ENCODE assay signal across 1 cellular context in the genomic region with DNA sequence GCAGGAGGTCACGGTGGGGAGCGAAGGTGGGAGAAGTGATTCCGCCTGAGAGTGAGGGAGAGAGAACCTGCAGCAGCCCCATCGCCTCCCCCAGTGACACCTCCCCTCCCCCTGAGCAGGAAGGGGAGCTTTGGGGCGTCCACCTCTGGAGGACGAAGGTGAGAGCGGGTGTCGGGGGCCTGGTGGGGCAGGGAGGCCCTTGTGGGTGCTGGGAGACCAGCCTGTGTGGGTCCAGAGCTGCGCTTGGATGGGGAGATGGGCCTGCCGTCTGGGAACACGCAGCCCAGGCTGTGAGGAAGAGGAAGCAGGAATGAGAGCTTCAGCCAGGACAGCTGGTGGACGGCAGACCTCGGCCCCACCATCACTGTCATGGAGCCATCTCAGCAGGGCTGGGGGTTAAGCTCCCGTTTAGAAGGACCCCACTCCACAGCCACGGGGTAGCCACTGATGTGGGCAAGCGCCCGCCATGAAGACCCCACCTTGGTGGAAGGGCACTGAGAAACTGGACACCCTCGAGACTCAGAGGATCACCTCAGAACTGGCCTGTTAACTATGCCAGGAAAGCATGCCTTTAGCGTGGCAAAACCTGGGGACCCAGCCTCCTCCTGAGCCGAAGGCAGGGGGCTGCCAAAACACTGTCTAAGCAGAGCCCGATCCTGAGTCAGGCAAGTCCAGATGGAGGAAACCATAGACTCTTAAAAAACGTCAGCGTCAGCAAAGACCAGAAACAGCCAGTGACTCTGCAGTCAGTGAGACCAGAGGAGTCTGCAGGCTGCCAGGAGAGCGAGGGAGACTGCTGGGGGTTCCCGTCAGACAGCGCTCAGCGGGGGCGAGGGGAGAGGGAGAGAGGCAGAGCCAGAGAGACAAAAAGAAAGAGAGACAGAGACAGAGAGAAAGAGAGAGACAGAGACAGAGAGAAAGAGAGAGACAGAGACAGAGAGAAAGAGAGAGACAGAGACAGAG.
A peak's percentile ranks its signal among the peaks of the same experiment; 100 is the strongest.
TF ChIP-seq lines count a peak whose summit lies in the region.

No MANE protein-coding gene starts in this region.

TF ChIP-seq in HepG2, 621 proteins besides CTCF, POLR2A, EP300 and RAD21 (continues in another document):
- no peak for TF ChIP-seq ZNF761 (CRISPR knock-in tag; conservative IDR thresholded peaks at IDR 0.05)
- TF ChIP-seq SOX6 (IDR thresholded peaks at IDR 0.05) = no peak
- TF ChIP-seq SOX6 (CRISPR knock-in tag; IDR thresholded peaks at IDR 0.05) = peak; percentile 37; the same call in 1 of the 2 replicates
- no peak for TF ChIP-seq RELA (CRISPR knock-in tag; IDR thresholded peaks at IDR 0.05)
- TF ChIP-seq MAF1 (CRISPR knock-in tag; IDR thresholded peaks at IDR 0.05; ENCODE audit: borderline replicate concordance) = no peak
- TF ChIP-seq EZH2 (conservative IDR thresholded peaks at IDR 0.05; ENCODE audit: low read depth, low read length) = no peak
- no peak for TF ChIP-seq ZNF282 (IDR thresholded peaks at IDR 0.05; ENCODE audit: partially characterized antibody)
- no peak for TF ChIP-seq MTA3 (CRISPR knock-in tag; IDR thresholded peaks at IDR 0.05)
- TF ChIP-seq MEIS2 (CRISPR knock-in tag; IDR thresholded peaks at IDR 0.05) = no peak
- no peak for TF ChIP-seq ZNF382 (CRISPR knock-in tag; IDR thresholded peaks at IDR 0.05; ENCODE audit: borderline replicate concordance)
- no peak for TF ChIP-seq ZNF605 (CRISPR knock-in tag; IDR thresholded peaks at IDR 0.05)
- TF ChIP-seq TARDBP (CRISPR knock-in tag; IDR thresholded peaks at IDR 0.05) = no peak
- no peak for TF ChIP-seq XBP1 (CRISPR knock-in tag; IDR thresholded peaks at IDR 0.05)
- no peak for TF ChIP-seq SUZ12 (IDR thresholded peaks at IDR 0.05; ENCODE audit: low read depth, low read length)
- 0 out of 2 replicates have a peak, but pooled peaks have one; percentile 43 for TF ChIP-seq SNAPC4 (CRISPR knock-in tag; IDR thresholded peaks at IDR 0.05)
- no peak for TF ChIP-seq ZNF558 (CRISPR knock-in tag; IDR thresholded peaks at IDR 0.05; ENCODE audit: borderline replicate concordance)
- peak; percentile 49; the same call in 1 of the 2 replicates for TF ChIP-seq ZNF776 (CRISPR knock-in tag; IDR thresholded peaks at IDR 0.05)
- no peak for TF ChIP-seq TAF1 (CRISPR knock-in tag; IDR thresholded peaks at IDR 0.05)
- no peak for TF ChIP-seq ZNF44 (CRISPR knock-in tag; IDR thresholded peaks at IDR 0.05)
- TF ChIP-seq, protein P1, sequence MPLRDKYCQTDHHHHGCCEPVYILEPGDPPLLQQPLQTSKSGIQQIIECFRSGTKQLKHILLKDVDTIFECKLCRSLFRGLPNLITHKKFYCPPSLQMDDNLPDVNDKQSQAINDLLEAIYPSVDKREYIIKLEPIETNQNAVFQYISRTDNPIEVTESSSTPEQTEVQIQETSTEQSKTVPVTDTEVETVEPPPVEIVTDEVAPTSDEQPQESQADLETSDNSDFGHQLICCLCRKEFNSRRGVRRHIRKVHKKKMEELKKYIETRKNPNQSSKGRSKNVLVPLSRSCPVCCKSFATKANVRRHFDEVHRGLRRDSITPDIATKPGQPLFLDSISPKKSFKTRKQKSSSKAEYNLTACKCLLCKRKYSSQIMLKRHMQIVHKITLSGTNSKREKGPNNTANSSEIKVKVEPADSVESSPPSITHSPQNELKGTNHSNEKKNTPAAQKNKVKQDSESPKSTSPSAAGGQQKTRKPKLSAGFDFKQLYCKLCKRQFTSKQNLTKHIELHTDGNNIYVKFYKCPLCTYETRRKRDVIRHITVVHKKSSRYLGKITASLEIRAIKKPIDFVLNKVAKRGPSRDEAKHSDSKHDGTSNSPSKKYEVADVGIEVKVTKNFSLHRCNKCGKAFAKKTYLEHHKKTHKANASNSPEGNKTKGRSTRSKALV (CRISPR knock-in tag; IDR thresholded peaks at IDR 0.05) = no peak
- TF ChIP-seq MIXL1 (CRISPR knock-in tag; IDR thresholded peaks at IDR 0.05) = no peak
- no peak for TF ChIP-seq CC2D1A (CRISPR knock-in tag; IDR thresholded peaks at IDR 0.05)
- no peak for TF ChIP-seq ZNF326 (CRISPR knock-in tag; IDR thresholded peaks at IDR 0.05; ENCODE audit: borderline replicate concordance)
- TF ChIP-seq ZNF543 (CRISPR knock-in tag; IDR thresholded peaks at IDR 0.05) = no peak
- TF ChIP-seq TBX3 (IDR thresholded peaks at IDR 0.05; ENCODE audit: borderline replicate concordance) = no peak
- TF ChIP-seq ZNF253 (CRISPR knock-in tag; IDR thresholded peaks at IDR 0.05; ENCODE audit: borderline replicate concordance) = no peak
- no peak for TF ChIP-seq ZNF30 (CRISPR knock-in tag; IDR thresholded peaks at IDR 0.05)
- TF ChIP-seq, protein P2, sequence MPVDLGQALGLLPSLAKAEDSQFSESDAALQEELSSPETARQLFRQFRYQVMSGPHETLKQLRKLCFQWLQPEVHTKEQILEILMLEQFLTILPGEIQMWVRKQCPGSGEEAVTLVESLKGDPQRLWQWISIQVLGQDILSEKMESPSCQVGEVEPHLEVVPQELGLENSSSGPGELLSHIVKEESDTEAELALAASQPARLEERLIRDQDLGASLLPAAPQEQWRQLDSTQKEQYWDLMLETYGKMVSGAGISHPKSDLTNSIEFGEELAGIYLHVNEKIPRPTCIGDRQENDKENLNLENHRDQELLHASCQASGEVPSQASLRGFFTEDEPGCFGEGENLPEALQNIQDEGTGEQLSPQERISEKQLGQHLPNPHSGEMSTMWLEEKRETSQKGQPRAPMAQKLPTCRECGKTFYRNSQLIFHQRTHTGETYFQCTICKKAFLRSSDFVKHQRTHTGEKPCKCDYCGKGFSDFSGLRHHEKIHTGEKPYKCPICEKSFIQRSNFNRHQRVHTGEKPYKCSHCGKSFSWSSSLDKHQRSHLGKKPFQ (CRISPR knock-in tag; IDR thresholded peaks at IDR 0.05; ENCODE audit: insufficient replicate concordance) = no peak
- TF ChIP-seq, protein P3, sequence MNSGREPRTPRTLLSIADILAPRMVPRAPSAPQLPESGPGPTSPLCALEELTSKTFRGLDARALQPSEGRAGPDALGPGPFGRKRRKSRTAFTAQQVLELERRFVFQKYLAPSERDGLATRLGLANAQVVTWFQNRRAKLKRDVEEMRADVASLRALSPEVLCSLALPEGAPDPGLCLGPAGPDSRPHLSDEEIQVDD (CRISPR knock-in tag; IDR thresholded peaks at IDR 0.05; ENCODE audit: borderline replicate concordance) = no peak
- TF ChIP-seq REXO4 (CRISPR knock-in tag; IDR thresholded peaks at IDR 0.05; ENCODE audit: borderline replicate concordance) = no peak
- TF ChIP-seq, protein P4, sequence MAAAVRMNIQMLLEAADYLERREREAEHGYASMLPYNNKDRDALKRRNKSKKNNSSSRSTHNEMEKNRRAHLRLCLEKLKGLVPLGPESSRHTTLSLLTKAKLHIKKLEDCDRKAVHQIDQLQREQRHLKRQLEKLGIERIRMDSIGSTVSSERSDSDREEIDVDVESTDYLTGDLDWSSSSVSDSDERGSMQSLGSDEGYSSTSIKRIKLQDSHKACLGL (CRISPR knock-in tag; IDR thresholded peaks at IDR 0.05) = peak; percentile 63; the same call in 1 of the 2 replicates
- TF ChIP-seq, protein P5, sequence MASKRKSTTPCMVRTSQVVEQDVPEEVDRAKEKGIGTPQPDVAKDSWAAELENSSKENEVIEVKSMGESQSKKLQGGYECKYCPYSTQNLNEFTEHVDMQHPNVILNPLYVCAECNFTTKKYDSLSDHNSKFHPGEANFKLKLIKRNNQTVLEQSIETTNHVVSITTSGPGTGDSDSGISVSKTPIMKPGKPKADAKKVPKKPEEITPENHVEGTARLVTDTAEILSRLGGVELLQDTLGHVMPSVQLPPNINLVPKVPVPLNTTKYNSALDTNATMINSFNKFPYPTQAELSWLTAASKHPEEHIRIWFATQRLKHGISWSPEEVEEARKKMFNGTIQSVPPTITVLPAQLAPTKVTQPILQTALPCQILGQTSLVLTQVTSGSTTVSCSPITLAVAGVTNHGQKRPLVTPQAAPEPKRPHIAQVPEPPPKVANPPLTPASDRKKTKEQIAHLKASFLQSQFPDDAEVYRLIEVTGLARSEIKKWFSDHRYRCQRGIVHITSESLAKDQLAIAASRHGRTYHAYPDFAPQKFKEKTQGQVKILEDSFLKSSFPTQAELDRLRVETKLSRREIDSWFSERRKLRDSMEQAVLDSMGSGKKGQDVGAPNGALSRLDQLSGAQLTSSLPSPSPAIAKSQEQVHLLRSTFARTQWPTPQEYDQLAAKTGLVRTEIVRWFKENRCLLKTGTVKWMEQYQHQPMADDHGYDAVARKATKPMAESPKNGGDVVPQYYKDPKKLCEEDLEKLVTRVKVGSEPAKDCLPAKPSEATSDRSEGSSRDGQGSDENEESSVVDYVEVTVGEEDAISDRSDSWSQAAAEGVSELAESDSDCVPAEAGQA (IDR thresholded peaks at IDR 0.05; ENCODE audit: low read depth) = no peak
- TF ChIP-seq, protein P5 (CRISPR knock-in tag; IDR thresholded peaks at IDR 0.05; ENCODE audit: borderline replicate concordance) = no peak
- TF ChIP-seq ZNF607 (CRISPR knock-in tag; IDR thresholded peaks at IDR 0.05; ENCODE audit: borderline replicate concordance) = 0 out of 2 replicates have a peak, but pooled peaks have one; percentile 67
- TF ChIP-seq, protein P6, sequence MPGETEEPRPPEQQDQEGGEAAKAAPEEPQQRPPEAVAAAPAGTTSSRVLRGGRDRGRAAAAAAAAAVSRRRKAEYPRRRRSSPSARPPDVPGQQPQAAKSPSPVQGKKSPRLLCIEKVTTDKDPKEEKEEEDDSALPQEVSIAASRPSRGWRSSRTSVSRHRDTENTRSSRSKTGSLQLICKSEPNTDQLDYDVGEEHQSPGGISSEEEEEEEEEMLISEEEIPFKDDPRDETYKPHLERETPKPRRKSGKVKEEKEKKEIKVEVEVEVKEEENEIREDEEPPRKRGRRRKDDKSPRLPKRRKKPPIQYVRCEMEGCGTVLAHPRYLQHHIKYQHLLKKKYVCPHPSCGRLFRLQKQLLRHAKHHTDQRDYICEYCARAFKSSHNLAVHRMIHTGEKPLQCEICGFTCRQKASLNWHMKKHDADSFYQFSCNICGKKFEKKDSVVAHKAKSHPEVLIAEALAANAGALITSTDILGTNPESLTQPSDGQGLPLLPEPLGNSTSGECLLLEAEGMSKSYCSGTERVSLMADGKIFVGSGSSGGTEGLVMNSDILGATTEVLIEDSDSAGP (CRISPR knock-in tag; IDR thresholded peaks at IDR 0.05; ENCODE audit: borderline replicate concordance) = peak; percentile 27; the same call in 1 of the 2 replicates
- TF ChIP-seq IRX3 (CRISPR knock-in tag; IDR thresholded peaks at IDR 0.05; ENCODE audit: borderline replicate concordance, low read depth) = no peak
- TF ChIP-seq HIVEP1 (CRISPR knock-in tag; IDR thresholded peaks at IDR 0.05) = peak; percentile 54; the same call in 1 of the 2 replicates
- TF ChIP-seq, protein P7, sequence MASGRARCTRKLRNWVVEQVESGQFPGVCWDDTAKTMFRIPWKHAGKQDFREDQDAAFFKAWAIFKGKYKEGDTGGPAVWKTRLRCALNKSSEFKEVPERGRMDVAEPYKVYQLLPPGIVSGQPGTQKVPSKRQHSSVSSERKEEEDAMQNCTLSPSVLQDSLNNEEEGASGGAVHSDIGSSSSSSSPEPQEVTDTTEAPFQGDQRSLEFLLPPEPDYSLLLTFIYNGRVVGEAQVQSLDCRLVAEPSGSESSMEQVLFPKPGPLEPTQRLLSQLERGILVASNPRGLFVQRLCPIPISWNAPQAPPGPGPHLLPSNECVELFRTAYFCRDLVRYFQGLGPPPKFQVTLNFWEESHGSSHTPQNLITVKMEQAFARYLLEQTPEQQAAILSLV (CRISPR knock-in tag; IDR thresholded peaks at IDR 0.05; ENCODE audit: borderline replicate concordance) = 0 out of 2 replicates have a peak, but pooled peaks have one; percentile 54
- no peak for TF ChIP-seq ZNF20 (CRISPR knock-in tag; IDR thresholded peaks at IDR 0.05)
